ENCODE assay signal across 21 cellular contexts in the genomic region with DNA sequence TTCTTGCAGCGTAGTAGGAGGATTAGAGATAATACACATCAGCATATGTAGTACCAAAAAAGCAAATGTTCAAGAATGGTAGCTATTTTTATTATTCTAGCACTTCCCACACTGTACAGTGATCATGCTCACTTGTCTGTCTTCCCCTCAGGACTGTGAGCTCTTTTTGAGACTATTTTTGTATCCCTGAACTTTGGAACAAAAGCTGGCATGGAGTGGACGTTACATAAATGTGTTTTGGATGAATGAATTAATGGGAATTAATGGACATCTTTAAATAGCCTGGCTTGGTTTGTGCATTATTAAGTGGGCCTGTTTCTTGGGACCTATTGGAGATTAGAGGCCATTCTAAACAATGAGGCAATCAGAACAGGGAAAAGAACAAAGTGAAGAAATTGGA.
"Had no signal": no experiment of that assay in that cellular context is flagged by ENCODE, and none has a peak within 500 bp of the region (broad histone marks: within the 10 kb centered on the region; RNA-seq: fewer than 3 reads in every experiment).

No MANE protein-coding gene starts in this region.

- H3K27me3 ChIP-seq: neutrophil, spleen, thyroid gland, upper lobe of left lung, vagina had no signal

- H3K4me3 ChIP-seq: spleen, thyroid gland, upper lobe of left lung, vagina had no signal

- H3K27ac ChIP-seq: epithelial cell of prostate, neutrophil, spleen, thyroid gland, upper lobe of left lung, vagina had no signal

- H3K36me3 ChIP-seq: neutrophil, spleen, thyroid gland, upper lobe of left lung, vagina had no signal

- ATAC-seq: activated CD4-positive, alpha-beta T cell treated with anti-CD3 and anti-CD28 coated beads for 36 hours; activated CD8-positive, alpha-beta memory T cell treated with anti-CD3 and anti-CD28 coated beads, Interleukin-2, amount 10 ng/mL, durations not matched to agents 7 days and 5 days; activated CD8-positive, alpha-beta T cell treated with anti-CD3 and anti-CD28 coated beads, Interleukin-2, amount 10 ng/mL, durations not matched to agents 7 days and 5 days; activated naive CD8-positive, alpha-beta T cell treated with anti-CD3 and anti-CD28 coated beads, Interleukin-2, amount 50 U/mL, for 24 hours had no signal

- H3K9me3 ChIP-seq: neutrophil, spleen, thyroid gland, upper lobe of left lung, vagina had no signal

- H3K4me1 ChIP-seq: spleen, thyroid gland, vagina had no signal

- DNase-seq: activated CD4-positive, alpha-beta T cell treated with anti-CD3 and anti-CD28 coated beads for 36 hours; activated CD4-positive, CD25-positive, alpha-beta regulatory T cell; activated CD8-positive, alpha-beta memory T cell treated with anti-CD3 and anti-CD28 coated beads, Interleukin-2, amount 10 ng/mL, durations not matched to agents 7 days and 5 days; activated CD8-positive, alpha-beta T cell treated with anti-CD3 and anti-CD28 coated beads, Interleukin-2, amount 10 ng/mL, durations not matched to agents 7 days and 5 days; activated naive CD8-positive, alpha-beta T cell treated with anti-CD3 and anti-CD28 coated beads, Interleukin-2, amount 50 U/mL, for 24 hours; activated T-cell treated with anti-CD3 and anti-CD28 coated beads, Interleukin-2, amount 50 U/mL, for 48 hours; amygdala; central memory CD4-positive, alpha-beta T cell; effector CD8-positive, alpha-beta T cell; glutamatergic neuron; hippocampal formation; kidney; naive B cell; nephron progenitor cell; retina; spleen; thyroid gland; upper lobe of left lung had no signal
